Comparison of ENCODE assay signal across 3 cellular contexts in the genomic region with DNA sequence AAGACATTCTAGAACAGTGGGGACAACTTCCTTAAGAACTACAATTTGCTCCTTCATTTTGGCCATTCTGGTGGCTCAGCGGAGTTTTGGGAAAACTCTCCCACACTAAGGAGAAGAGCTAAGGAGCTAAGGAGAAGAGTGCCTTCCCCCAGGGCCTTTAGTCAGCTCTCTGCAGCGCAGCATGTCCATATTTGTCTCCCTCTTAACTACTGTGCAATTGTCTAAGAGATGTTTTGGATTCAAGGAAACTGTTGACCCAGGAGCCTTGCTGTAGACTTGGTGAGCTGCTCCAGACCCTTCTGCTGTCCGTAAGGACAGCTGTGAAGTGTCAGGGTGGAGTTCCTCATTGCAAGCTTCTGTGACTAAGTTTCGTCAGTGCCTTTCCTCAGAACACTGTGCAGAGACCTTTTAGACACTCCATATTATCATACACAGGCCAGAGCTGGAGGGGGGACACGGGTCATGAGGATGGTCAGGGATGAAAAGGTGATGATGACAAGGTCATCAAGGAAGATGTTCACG.
A peak's percentile ranks its signal among the peaks of the same experiment; 100 is the strongest.
TF ChIP-seq lines count a peak whose summit lies in the region.

No MANE protein-coding gene starts in this region.

TF ChIP-seq in liver, 16 proteins besides CTCF, POLR2A, EP300 and RAD21:
- TF ChIP-seq, protein P1, sequence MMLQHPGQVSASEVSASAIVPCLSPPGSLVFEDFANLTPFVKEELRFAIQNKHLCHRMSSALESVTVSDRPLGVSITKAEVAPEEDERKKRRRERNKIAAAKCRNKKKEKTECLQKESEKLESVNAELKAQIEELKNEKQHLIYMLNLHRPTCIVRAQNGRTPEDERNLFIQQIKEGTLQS (IDR thresholded peaks at IDR 0.05), result no peak
- TF ChIP-seq HNF4G (IDR thresholded peaks at IDR 0.05), result no peak
- TF ChIP-seq, protein P2, sequence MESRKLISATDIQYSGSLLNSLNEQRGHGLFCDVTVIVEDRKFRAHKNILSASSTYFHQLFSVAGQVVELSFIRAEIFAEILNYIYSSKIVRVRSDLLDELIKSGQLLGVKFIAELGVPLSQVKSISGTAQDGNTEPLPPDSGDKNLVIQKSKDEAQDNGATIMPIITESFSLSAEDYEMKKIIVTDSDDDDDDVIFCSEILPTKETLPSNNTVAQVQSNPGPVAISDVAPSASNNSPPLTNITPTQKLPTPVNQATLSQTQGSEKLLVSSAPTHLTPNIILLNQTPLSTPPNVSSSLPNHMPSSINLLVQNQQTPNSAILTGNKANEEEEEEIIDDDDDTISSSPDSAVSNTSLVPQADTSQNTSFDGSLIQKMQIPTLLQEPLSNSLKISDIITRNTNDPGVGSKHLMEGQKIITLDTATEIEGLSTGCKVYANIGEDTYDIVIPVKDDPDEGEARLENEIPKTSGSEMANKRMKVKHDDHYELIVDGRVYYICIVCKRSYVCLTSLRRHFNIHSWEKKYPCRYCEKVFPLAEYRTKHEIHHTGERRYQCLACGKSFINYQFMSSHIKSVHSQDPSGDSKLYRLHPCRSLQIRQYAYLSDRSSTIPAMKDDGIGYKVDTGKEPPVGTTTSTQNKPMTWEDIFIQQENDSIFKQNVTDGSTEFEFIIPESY (IDR thresholded peaks at IDR 0.05), result no peak
- TF ChIP-seq NR2F2 (IDR thresholded peaks at IDR 0.05), result peak; percentile 45

TF ChIP-seq in HepG2, 621 proteins besides CTCF, POLR2A, EP300 and RAD21:
- TF ChIP-seq HOXA9 (CRISPR knock-in tag; IDR thresholded peaks at IDR 0.05; ENCODE audit: borderline replicate concordance), result no peak
- no peak for TF ChIP-seq MTF2 (CRISPR knock-in tag; IDR thresholded peaks at IDR 0.05; ENCODE audit: borderline replicate concordance)
- TF ChIP-seq MED1 (CRISPR knock-in tag; IDR thresholded peaks at IDR 0.05), result no peak
- TF ChIP-seq MAZ (IDR thresholded peaks at IDR 0.05; ENCODE audit: borderline replicate concordance, low read depth, low read length), result no peak
- no peak for TF ChIP-seq MAZ (CRISPR knock-in tag; IDR thresholded peaks at IDR 0.05; ENCODE audit: low read depth)
- TF ChIP-seq, protein P3, sequence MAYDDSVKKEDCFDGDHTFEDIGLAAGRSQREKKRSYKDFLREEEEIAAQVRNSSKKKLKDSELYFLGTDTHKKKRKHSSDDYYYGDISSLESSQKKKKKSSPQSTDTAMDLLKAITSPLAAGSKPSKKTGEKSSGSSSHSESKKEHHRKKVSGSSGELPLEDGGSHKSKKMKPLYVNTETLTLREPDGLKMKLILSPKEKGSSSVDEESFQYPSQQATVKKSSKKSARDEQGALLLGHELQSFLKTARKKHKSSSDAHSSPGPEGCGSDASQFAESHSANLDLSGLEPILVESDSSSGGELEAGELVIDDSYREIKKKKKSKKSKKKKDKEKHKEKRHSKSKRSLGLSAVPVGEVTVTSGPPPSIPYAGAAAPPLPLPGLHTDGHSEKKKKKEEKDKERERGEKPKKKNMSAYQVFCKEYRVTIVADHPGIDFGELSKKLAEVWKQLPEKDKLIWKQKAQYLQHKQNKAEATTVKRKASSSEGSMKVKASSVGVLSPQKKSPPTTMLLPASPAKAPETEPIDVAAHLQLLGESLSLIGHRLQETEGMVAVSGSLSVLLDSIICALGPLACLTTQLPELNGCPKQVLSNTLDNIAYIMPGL (CRISPR knock-in tag; IDR thresholded peaks at IDR 0.05; ENCODE audit: borderline replicate concordance in 1 of 2, low read depth in 1 of 2), result no peak
- no peak for TF ChIP-seq ZNF878 (CRISPR knock-in tag; IDR thresholded peaks at IDR 0.05)
- TF ChIP-seq, protein P4, sequence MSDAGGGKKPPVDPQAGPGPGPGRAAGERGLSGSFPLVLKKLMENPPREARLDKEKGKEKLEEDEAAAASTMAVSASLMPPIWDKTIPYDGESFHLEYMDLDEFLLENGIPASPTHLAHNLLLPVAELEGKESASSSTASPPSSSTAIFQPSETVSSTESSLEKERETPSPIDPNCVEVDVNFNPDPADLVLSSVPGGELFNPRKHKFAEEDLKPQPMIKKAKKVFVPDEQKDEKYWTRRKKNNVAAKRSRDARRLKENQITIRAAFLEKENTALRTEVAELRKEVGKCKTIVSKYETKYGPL (CRISPR knock-in tag; IDR thresholded peaks at IDR 0.05), result no peak
- TF ChIP-seq, protein P5, sequence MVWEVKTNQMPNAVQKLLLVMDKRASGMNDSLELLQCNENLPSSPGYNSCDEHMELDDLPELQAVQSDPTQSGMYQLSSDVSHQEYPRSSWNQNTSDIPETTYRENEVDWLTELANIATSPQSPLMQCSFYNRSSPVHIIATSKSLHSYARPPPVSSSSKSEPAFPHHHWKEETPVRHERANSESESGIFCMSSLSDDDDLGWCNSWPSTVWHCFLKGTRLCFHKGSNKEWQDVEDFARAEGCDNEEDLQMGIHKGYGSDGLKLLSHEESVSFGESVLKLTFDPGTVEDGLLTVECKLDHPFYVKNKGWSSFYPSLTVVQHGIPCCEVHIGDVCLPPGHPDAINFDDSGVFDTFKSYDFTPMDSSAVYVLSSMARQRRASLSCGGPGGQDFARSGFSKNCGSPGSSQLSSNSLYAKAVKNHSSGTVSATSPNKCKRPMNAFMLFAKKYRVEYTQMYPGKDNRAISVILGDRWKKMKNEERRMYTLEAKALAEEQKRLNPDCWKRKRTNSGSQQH (CRISPR knock-in tag; IDR thresholded peaks at IDR 0.05; ENCODE audit: low read depth), result no peak
- TF ChIP-seq LCORL (IDR thresholded peaks at IDR 0.05), result no peak
- no peak for TF ChIP-seq LCORL (CRISPR knock-in tag; IDR thresholded peaks at IDR 0.05)
- no peak for TF ChIP-seq ZNF136 (CRISPR knock-in tag; IDR thresholded peaks at IDR 0.05; ENCODE audit: low read depth)
- TF ChIP-seq NFE2L1 (CRISPR knock-in tag; IDR thresholded peaks at IDR 0.05; ENCODE audit: borderline replicate concordance), result no peak
- no peak for TF ChIP-seq ZNF552 (CRISPR knock-in tag; IDR thresholded peaks at IDR 0.05; ENCODE audit: borderline replicate concordance)
- no peak for TF ChIP-seq ZNF672 (CRISPR knock-in tag; IDR thresholded peaks at IDR 0.05)
- no peak for TF ChIP-seq ZFP1 (CRISPR knock-in tag; IDR thresholded peaks at IDR 0.05)
- TF ChIP-seq, protein P6, sequence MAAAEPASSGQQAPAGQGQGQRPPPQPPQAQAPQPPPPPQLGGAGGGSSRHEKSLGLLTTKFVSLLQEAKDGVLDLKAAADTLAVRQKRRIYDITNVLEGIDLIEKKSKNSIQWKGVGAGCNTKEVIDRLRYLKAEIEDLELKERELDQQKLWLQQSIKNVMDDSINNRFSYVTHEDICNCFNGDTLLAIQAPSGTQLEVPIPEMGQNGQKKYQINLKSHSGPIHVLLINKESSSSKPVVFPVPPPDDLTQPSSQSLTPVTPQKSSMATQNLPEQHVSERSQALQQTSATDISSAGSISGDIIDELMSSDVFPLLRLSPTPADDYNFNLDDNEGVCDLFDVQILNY (CRISPR knock-in tag; conservative IDR thresholded peaks at IDR 0.05), result no peak
- no peak for TF ChIP-seq ZNF12 (CRISPR knock-in tag; IDR thresholded peaks at IDR 0.05)
- TF ChIP-seq FOXO1 (CRISPR knock-in tag; IDR thresholded peaks at IDR 0.05), result no peak

TF ChIP-seq in H1, 55 proteins besides CTCF, POLR2A, EP300 and RAD21:
- TF ChIP-seq TEAD4 (IDR thresholded peaks at IDR 0.05; ENCODE audit: low read depth, low read length) (no peak), SP1 (IDR thresholded peaks at IDR 0.05; ENCODE audit: low read depth, low read length) (no peak), GABPA (IDR thresholded peaks at IDR 0.05; ENCODE audit: borderline replicate concordance, insufficient read depth, low read length) (no peak), TAF7 (optimal IDR thresholded peaks at IDR 0.05; ENCODE audit: borderline replicate concordance, low read depth, low read length) (no peak), GTF2F1 (IDR thresholded peaks at IDR 0.05; ENCODE audit: borderline replicate concordance, low read depth, low read length) (no peak), TBP (IDR thresholded peaks at IDR 0.05; ENCODE audit: low read depth, low read length) (no peak), KDM1A (IDR thresholded peaks at IDR 0.05; ENCODE audit: borderline replicate concordance, low read length) (no peak), TAF1 (IDR thresholded peaks at IDR 0.05; ENCODE audit: low read depth, low read length) (no peak), BCL11A (IDR thresholded peaks at IDR 0.05; ENCODE audit: low read depth in 2 of 2, low read length in 2 of 2) (no peak), SAP30 (IDR thresholded peaks at IDR 0.05; ENCODE audit: insufficient read depth, insufficient replicate concordance, low read length) (no peak), PHF8 (conservative IDR thresholded peaks at IDR 0.05; ENCODE audit: low read depth, low read length) (no peak), SP2 (IDR thresholded peaks at IDR 0.05; ENCODE audit: low read length) (no peak), BRCA1 (IDR thresholded peaks at IDR 0.05; ENCODE audit: low read depth, low read length) (no peak), CREB1 (IDR thresholded peaks at IDR 0.05) (no peak), POU5F1 (IDR thresholded peaks at IDR 0.05; ENCODE audit: low read depth, low read length) (no peak), POLR2AphosphoS5 (IDR thresholded peaks at IDR 0.05; ENCODE audit: low read depth, low read length) (no peak), KDM5A (IDR thresholded peaks at IDR 0.05; ENCODE audit: low read length) (no peak)
- TF ChIP-seq, protein P7, sequence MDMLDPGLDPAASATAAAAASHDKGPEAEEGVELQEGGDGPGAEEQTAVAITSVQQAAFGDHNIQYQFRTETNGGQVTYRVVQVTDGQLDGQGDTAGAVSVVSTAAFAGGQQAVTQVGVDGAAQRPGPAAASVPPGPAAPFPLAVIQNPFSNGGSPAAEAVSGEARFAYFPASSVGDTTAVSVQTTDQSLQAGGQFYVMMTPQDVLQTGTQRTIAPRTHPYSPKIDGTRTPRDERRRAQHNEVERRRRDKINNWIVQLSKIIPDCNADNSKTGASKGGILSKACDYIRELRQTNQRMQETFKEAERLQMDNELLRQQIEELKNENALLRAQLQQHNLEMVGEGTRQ (IDR thresholded peaks at IDR 0.05; ENCODE audit: low read length), result no peak
TF ChIP-seq in H1: peak in this region for 0.
